11 cellular contexts compared by ENCODE assay signal in the genomic region with DNA sequence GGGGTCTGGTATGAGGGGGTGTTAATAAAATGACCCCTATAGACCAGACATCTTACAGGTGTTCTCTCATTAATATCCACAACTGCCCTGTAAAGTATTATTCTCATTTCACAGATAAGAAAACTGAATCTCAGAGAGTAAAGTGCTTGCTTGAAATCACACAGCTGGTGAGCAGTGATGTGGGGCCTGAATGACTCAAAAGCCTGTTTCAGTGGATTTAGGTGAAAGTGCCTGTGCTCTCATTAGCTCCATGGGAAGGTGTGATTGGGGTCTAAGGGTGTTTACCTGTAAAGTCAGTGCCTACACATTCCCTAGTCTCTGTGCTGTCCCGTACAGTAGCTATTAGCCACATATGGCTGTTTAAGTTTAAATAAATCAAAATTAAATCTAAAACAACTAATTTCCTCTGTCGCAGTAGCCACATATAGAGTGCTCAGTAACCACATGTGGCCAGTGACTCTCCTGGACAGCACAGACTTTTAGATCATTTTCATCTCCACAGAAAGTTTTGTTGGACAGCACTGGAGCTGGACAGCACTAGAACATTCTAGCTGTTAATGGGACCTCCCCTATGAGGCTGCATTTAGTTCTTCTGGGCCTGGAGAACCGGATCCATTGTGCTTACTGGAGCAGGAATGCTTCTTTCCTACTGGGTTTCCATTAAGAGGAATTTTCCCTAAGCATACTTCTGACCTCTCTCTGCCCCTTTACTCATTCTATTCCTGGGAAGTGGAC. TPM values are rescaled to one million over a fixed set of nuclear protein-coding genes. Genes with fewer than 3 reads are reported as not detected.
DNase-seq lines count a peak whose midpoint lies in the region; ATAC-seq and TF ChIP-seq lines count a peak whose summit lies in the region.
"Had no signal": no experiment of that assay in that cellular context is flagged by ENCODE, and none has a peak within 500 bp of the region (broad histone marks: within the 10 kb centered on the region; RNA-seq: fewer than 3 reads in every experiment).

No MANE protein-coding gene starts in this region.

- peaks cover 0 to 14% (median 0%) of the 10 kb centered on the region in 4 donors for H3K4me1 ChIP-seq in stomach

- no peak overlapping the region for H3K4me3 Mint-ChIP-seq in HFFc6
- H3K4me3 Mint-ChIP-seq: activated T-helper 17 cell treated with anti-CD3 and anti-CD28 coated beads, Interleukin-2, amount 50 U/mL, for 72 hours had no signal

- no peaks in the 10 kb centered on the region for H3K4me1 Mint-ChIP-seq in HFFc6 (ENCODE audit: low read depth)
- H3K4me1 Mint-ChIP-seq: activated T-helper 17 cell treated with anti-CD3 and anti-CD28 coated beads, Interleukin-2, amount 50 U/mL, for 72 hours had no signal

- no peaks in the 10 kb centered on the region for H3K27me3 ChIP-seq in stomach

- intact Hi-C loops in stomach (cut with DNase I; ENCODE audit: low total_unique reads), result no loop called here

- H3K9me3 Mint-ChIP-seq in HFFc6, result peaks cover 20% of the 10 kb centered on the region; the same call in 1 of the 2 replicates
- H3K9me3 Mint-ChIP-seq: activated T-helper 17 cell treated with anti-CD3 and anti-CD28 coated beads, Interleukin-2, amount 50 U/mL, for 72 hours had no signal

- TF ChIP-seq CTCF in stomach (IDR thresholded peaks at IDR 0.05) (no peak), HFFc6 (IDR thresholded peaks at IDR 0.05) (no peak)

- H3K9me3 ChIP-seq in stomach, result no peaks in the 10 kb centered on the region

- H3K4me3 ChIP-seq in stomach, result no peak overlapping the region

- H3K36me3 ChIP-seq in stomach, result no peaks in the 10 kb centered on the region

- peak; percentile 89 for ATAC-seq in GM18909 (IDR thresholded peaks at IDR 0.05; ENCODE audit: poor library complexity, unreplicated experiment)
- peak; percentile 85 for ATAC-seq in HG02571 (IDR thresholded peaks at IDR 0.05; ENCODE audit: unreplicated experiment)
- peak; percentile 84 for ATAC-seq in HG03520 (IDR thresholded peaks at IDR 0.05; ENCODE audit: unreplicated experiment)
- ATAC-seq: activated T-helper 17 cell treated with anti-CD3 and anti-CD28 coated beads, Interleukin-2, amount 50 U/mL, for 72 hours had no signal

- H3K36me3 Mint-ChIP-seq in HFFc6 (ENCODE audit: low read depth), result 0 out of 2 replicates have a peak, but pooled peaks cover 4% of the 10 kb centered on the region

- peaks cover 4% of the 10 kb centered on the region; the same call in 1 of the 2 replicates for H3K27me3 Mint-ChIP-seq in HFFc6 (ENCODE audit: insufficient read depth)
- H3K27me3 Mint-ChIP-seq: activated T-helper 17 cell treated with anti-CD3 and anti-CD28 coated beads, Interleukin-2, amount 50 U/mL, for 72 hours had no signal

- H3K27ac ChIP-seq in stomach, result peak overlapping the region in 4 of 5 donors; percentile 8 to 73 (median 38)
- H3K27ac ChIP-seq: HL-60 had no signal

- TF ChIP-seq POLR2A in stomach (IDR thresholded peaks at IDR 0.05), result no peak

- DNase-seq in stomach (no peak), HFFc6 (no peak), NCI-H146 treated with DMSO at 0.1 percent for 48 hours (lab: John Stamatoyannopoulos, UW; ENCODE audit: unreplicated experiment) (no peak), mucosa of gallbladder (ENCODE audit: low spot score) (no peak), NCI-H2081 treated with DMSO at 0.1 percent for 48 hours (lab: John Stamatoyannopoulos, UW) (no peak)

- TF ChIP-seq EP300 in stomach (IDR thresholded peaks at IDR 0.05), result no peak

- H3K27ac Mint-ChIP-seq in HFFc6, result no peak overlapping the region
- H3K27ac Mint-ChIP-seq: activated T-helper 17 cell treated with anti-CD3 and anti-CD28 coated beads, Interleukin-2, amount 50 U/mL, for 72 hours had no signal

- WGBS in stomach, 5 donors, result 88 to 92% (median 90%) methylated on average over 3 of the region's 3 CpGs

RNA-seq across cellular contexts. Expression of a gene that starts 52.5 kb away (rescaled TPM):
- 10 to 100 TPM in 4 of 5 donors, 1 to 10 TPM in 1; 5.7 to 37.5 (median 23.7) TPM for total RNA-seq in stomach
- polyA plus RNA-seq in stomach, result 1 to 10 TPM in 2 of 3 donors, under 1 TPM in 1; 0.37 to 1.6 (median 1.4) TPM
- under 1 TPM; 0.20 to 0.76 (median 0.44) TPM for total RNA-seq in HFFc6 (2021; fragmentation: NEBNext Ultra II Directional; extraction: Animal tissue kit (Norgen Biotek cat#: 25700))
- total RNA-seq in mucosa of gallbladder, result 98.1 TPM
- total RNA-seq: T-helper 2 cell treated with Interferon-gamma antibody and Interleukin-4, amounts not matched to agents 100 ng/mL and 5 ng/mL, for 36 hours had no signal
